Comparison of ENCODE assay signal across 14 cellular contexts in genomic region chr3:49278548-49278947, GRCh38. TPM values are rescaled to one million over a fixed set of nuclear protein-coding genes. Genes with fewer than 3 reads are reported as not detected.
DNase-seq lines count a peak whose midpoint lies in the region; ATAC-seq and TF ChIP-seq lines count a peak whose summit lies in the region.
"Had no signal": no experiment of that assay in that cellular context is flagged by ENCODE, and none has a peak within 500 bp of the region (broad histone marks: within the 10 kb centered on the region; RNA-seq: fewer than 3 reads in every experiment).

No MANE protein-coding gene starts in this region.

- no peak overlapping the region for H3K9ac ChIP-seq in smooth muscle cell (ENCODE audit: low read depth)

- no peaks in the 10 kb centered on the region for H3K27me3 ChIP-seq in CD4-positive, alpha-beta T cell (ENCODE audit: control insufficient read depth, insufficient read depth, low read length)
- H3K27me3 ChIP-seq in smooth muscle cell (ENCODE audit: low read depth) = no peaks in the 10 kb centered on the region
- H3K27me3 ChIP-seq: body of pancreas, SJCRH30 had no signal

- no peak for ATAC-seq in CD4-positive, alpha-beta T cell (ENCODE audit: poor library complexity)
- ATAC-seq in T-helper 17 cell = no peak
- ATAC-seq in HG03175 (IDR thresholded peaks at IDR 0.05; ENCODE audit: unreplicated experiment) = no peak
- ATAC-seq: body of pancreas, GM12878, sciatic nerve had no signal

- TF ChIP-seq CTCF in CD4-positive, alpha-beta T cell (IDR thresholded peaks at IDR 0.05) = no peak
- no peak for TF ChIP-seq CTCF in fibroblast of villous mesenchyme (IDR thresholded peaks at IDR 0.05; ENCODE audit: insufficient read depth, low read depth, low read length)
- no peak for TF ChIP-seq CTCF in smooth muscle cell (IDR thresholded peaks at IDR 0.05; ENCODE audit: borderline replicate concordance, insufficient read depth, poor library complexity, severe bottlenecking)

- no peaks in the 10 kb centered on the region for H3K9me3 ChIP-seq in CD4-positive, alpha-beta T cell (ENCODE audit: control insufficient read depth, low read length)
- H3K9me3 ChIP-seq in T-helper 17 cell (ENCODE audit: control insufficient read depth, low read length, poor library complexity, severe bottlenecking) (no peaks in the 10 kb centered on the region), smooth muscle cell (replicated peaks; ENCODE audit: low read depth) (no peaks in the 10 kb centered on the region)
- H3K9me3 ChIP-seq: body of pancreas, SJCRH30 had no signal

- WGBS in smooth muscle cell (ENCODE audit: low lambda C conversion rate) = 63% methylated on average over 4 of the region's 4 CpGs

- H2AFZ ChIP-seq in smooth muscle cell (ENCODE audit: low read depth) = no peak overlapping the region

- DNase-seq in CD4-positive, alpha-beta T cell = no peak
- DNase-seq in T-helper 17 cell (no peak), fibroblast of villous mesenchyme (ENCODE audit: low read depth) (peak; percentile 47), smooth muscle cell (lab: John Stamatoyannopoulos, UW; ENCODE audit: unreplicated experiment) (no peak), SKM-1 (lab: John Stamatoyannopoulos, UW; ENCODE audit: unreplicated experiment) (no peak), dedifferentiated amniotic fluid mesenchymal stem cell (ENCODE audit: extremely low spot score) (no peak)
- DNase-seq in activated effector memory CD4-positive, alpha-beta T cell treated with anti-CD3 and anti-CD28 coated beads, Interleukin-2, amount 50 U/mL, for 16 hours = no peak
- DNase-seq: activated CD4-positive, alpha-beta T cell treated with anti-CD3 and anti-CD28 coated beads, Interleukin-2, amount 10 ng/mL, durations not matched to agents 24 days and 14 days; body of pancreas; NCI-H446; SJCRH30 had no signal

- H3K36me3 ChIP-seq in smooth muscle cell (ENCODE audit: low read depth) = peaks cover 4% of the 10 kb centered on the region

- intact Hi-C loops in CD4-positive, alpha-beta T cell (cut with DNase I, micrococcal nuclease) = loop anchor here in 1 of 2 experiments (5.0 to 10.0 kb wide), 2 partner anchors 106 to 294 kb away; partner anchors contain the start of gene KLHDC8B

- no peaks in the 10 kb centered on the region for H3K4me1 ChIP-seq in smooth muscle cell (ENCODE audit: low read depth)
- H3K4me1 ChIP-seq: SJCRH30 had no signal

- H3K27ac ChIP-seq in CD4-positive, alpha-beta T cell (ENCODE audit: low read depth, low read length) = peak overlapping the region; percentile 8
- peak overlapping the region; percentile 2 for H3K27ac ChIP-seq in smooth muscle cell (ENCODE audit: low read depth)
- H3K27ac ChIP-seq: SJCRH30 had no signal

- H3K79me2 ChIP-seq in smooth muscle cell (ENCODE audit: low read depth) = no peaks in the 10 kb centered on the region

- no peak overlapping the region for H3K4me2 ChIP-seq in smooth muscle cell

- H3F3A ChIP-seq in smooth muscle cell (ENCODE audit: low read depth) = peaks cover 22% of the 10 kb centered on the region

- H4K20me1 ChIP-seq in smooth muscle cell (ENCODE audit: low read depth) = no peaks in the 10 kb centered on the region

- no peaks in the 10 kb centered on the region for H3K27me3 Mint-ChIP-seq in CD4-positive, alpha-beta T cell
- H3K27me3 Mint-ChIP-seq in T-helper 17 cell = no peaks in the 10 kb centered on the region
- H3K27me3 Mint-ChIP-seq: activated CD4-positive, alpha-beta T cell treated with anti-CD3 and anti-CD28 coated beads, Interleukin-2, amount 10 ng/mL, durations not matched to agents 24 days and 14 days had no signal

- H3K27ac Mint-ChIP-seq in CD4-positive, alpha-beta T cell = peak overlapping the region; percentile 85
- H3K27ac Mint-ChIP-seq in T-helper 17 cell = peak overlapping the region; percentile 89

- peaks cover 27% of the 10 kb centered on the region for H3K4me1 Mint-ChIP-seq in CD4-positive, alpha-beta T cell (ENCODE audit: low read depth)
- H3K4me1 Mint-ChIP-seq in T-helper 17 cell = peaks cover 13% of the 10 kb centered on the region

- H3K9me3 Mint-ChIP-seq in CD4-positive, alpha-beta T cell = no peaks in the 10 kb centered on the region
- H3K9me3 Mint-ChIP-seq: activated CD4-positive, alpha-beta T cell treated with anti-CD3 and anti-CD28 coated beads, Interleukin-2, amount 10 ng/mL, durations not matched to agents 24 days and 14 days had no signal

- H3K4me3 ChIP-seq in fibroblast of villous mesenchyme (ENCODE audit: low read depth, low read length) = no peak overlapping the region
- no peak overlapping the region for H3K4me3 ChIP-seq in smooth muscle cell
- H3K4me3 ChIP-seq: body of pancreas, GM12878, SJCRH30 had no signal

- peak overlapping the region; percentile 90 for H3K4me3 Mint-ChIP-seq in CD4-positive, alpha-beta T cell
- no peak overlapping the region for H3K4me3 Mint-ChIP-seq in T-helper 17 cell

- peaks cover 43% of the 10 kb centered on the region for H3K36me3 Mint-ChIP-seq in CD4-positive, alpha-beta T cell (ENCODE audit: low read depth)
- no peaks in the 10 kb centered on the region for H3K36me3 Mint-ChIP-seq in T-helper 17 cell (ENCODE audit: low read depth)

- CTCF ChIA-PET in CD4-positive, alpha-beta T cell (lab: Charles Lee) = interaction anchor here (1.9 kb wide), 1 partner anchor 171 kb away, joined by 5 read pairs; no protein-coding TSS in a partner anchor

- POLR2A ChIA-PET in CD4-positive, alpha-beta T cell (lab: Charles Lee) = interaction anchor here (1.0 to 1.1 kb wide), 2 partner anchors 67 to 184 kb away, joined by 3 to 4 read pairs; partner anchors contain the start of gene QRICH1

RNA-seq across cellular contexts. Expression of gene C3orf62, which starts 1.5 kb away (rescaled TPM):
- 1 to 10 TPM; 7.0 to 7.5 TPM for total RNA-seq in CD4-positive, alpha-beta T cell
- 10 to 100 TPM in 1 of 2 donors, 1 to 10 TPM in 1; 7.3 to 11.1 TPM for total RNA-seq in T-helper 17 cell
- total RNA-seq in fibroblast of villous mesenchyme = 1.3 and 2.3 TPM in 2 replicates
- total RNA-seq in smooth muscle cell = 1.6 and 5.5 TPM in 2 replicates
- polyA plus RNA-seq in smooth muscle cell = 1.6 and 3.4 TPM in 2 replicates
